Comparison of ENCODE assay signal across 11 cellular contexts in the genomic region with DNA sequence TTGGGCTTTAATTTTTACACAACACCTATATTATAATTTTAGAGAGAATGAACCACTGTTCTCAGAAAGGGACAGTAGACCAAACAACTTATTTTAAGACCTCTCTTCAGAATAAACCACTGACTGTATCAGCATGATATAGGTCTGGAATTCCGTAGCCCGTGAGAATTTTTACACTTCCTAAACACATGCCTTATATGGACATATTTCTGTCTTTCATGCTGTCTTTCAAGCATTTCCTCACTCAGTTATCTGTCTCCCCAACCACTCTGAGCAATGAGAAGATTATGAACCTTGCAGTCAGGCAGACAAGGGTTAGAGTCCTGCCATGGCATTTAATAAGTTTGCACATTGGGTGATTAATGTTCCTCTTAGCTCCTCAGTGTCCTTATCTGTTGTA. TPM values are rescaled to one million over a fixed set of nuclear protein-coding genes. Genes with fewer than 3 reads are reported as not detected.
"Had no signal": no experiment of that assay in that cellular context is flagged by ENCODE, and none has a peak within 500 bp of the region (broad histone marks: within the 10 kb centered on the region; RNA-seq: fewer than 3 reads in every experiment).

No MANE protein-coding gene starts in this region.

- H3K4me3 Mint-ChIP-seq: HFFc6 had no signal

- H3K27ac Mint-ChIP-seq: HFFc6, IgD-negative memory B cell had no signal

- DNase-seq: GM23248, H7, HFFc6, KG1 had no signal

- H3K9ac ChIP-seq: GM23248 had no signal

- H3K9me3 Mint-ChIP-seq: HFFc6 had no signal

- H3K9me3 ChIP-seq: HAP-1 had no signal

- H3K36me3 ChIP-seq: HAP-1 had no signal

- ATAC-seq: HCT116, HepG2 had no signal

- H3K27me3 Mint-ChIP-seq: IgD-negative memory B cell had no signal

- H2AFZ ChIP-seq: GM23248 had no signal

- H3K4me3 ChIP-seq: GM23248, HAP-1 had no signal

- H3K27ac ChIP-seq: GM23248, HL-60 had no signal

- FAIRE-seq: HepG2 had no signal

- H3K36me3 Mint-ChIP-seq: IgD-negative memory B cell had no signal

RNA-seq across cellular contexts. Expression of gene NEUROD4, which starts 17.4 kb away (rescaled TPM):
- total RNA-seq: GM23248, H4, H7, HepG2, HFFc6, HT1080 had no signal
- polyA plus RNA-seq: HepG2, IgD-negative memory B cell had no signal

RNA-seq across cellular contexts. Expression of gene TESPA1, which starts 17.8 kb away (rescaled TPM):
- total RNA-seq: GM23248, H7, HepG2, HFFc6 had no signal
- polyA plus RNA-seq: GM23248, HepG2 had no signal
